ENCODE assay signal across 1 cellular context in the genomic region with DNA sequence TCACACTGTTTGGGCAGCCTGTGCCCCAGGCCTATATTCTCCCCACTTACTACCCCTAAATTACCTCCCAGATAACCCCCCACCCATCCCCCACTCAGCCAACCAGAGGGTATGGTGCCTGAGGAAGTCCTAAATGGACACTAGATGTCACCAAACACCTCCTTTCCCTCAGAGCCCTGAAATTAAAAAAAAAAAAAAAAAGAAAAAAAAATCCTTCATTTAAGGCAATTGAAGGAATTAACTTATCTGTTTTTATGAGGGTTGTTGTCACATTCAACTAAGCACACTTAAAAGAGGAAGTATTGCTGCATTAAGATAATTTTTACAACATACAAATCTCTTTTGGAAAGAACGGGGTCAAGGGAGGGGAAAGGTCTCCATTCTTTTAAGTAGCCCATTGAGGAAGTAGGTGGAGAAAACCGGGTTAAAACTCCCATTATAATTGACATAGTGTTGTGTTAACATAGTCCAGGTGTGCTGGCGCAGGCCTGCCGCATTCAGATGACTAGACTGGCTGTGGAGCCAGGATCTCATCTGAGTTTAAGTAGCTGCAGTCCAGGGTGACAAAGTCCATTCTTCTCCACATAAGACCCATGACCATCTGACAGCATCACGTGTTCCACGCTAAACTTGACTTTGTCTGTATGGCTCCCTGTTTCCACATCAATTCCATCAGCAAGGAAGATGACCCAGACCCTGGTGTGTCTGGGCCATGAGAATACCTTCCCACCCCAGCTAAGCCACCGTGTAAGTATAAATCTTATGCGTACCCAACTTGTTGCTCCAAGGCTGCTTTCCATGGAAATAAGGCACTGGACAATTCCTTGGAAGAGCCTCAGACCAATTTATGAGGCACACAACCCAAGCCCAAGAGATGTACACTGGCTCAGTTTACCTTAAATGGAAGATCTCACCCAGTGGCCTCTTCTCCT.
A peak's percentile ranks its signal among the peaks of the same experiment; 100 is the strongest.
TF ChIP-seq lines count a peak whose summit lies in the region.

No MANE protein-coding gene starts in this region.

TF ChIP-seq in HepG2, 621 proteins besides CTCF, POLR2A, EP300 and RAD21 (continued from another document and continues in another):
- 0 out of 2 replicates have a peak, but pooled peaks have one; percentile 49 for TF ChIP-seq ARNTL (CRISPR knock-in tag; IDR thresholded peaks at IDR 0.05)
- peak; percentile 38; the same call in 1 of the 2 replicates for TF ChIP-seq ZGPAT (CRISPR knock-in tag; IDR thresholded peaks at IDR 0.05)
- peak; percentile 30; the same call in 1 of the 2 replicates for TF ChIP-seq SAP130 (CRISPR knock-in tag; IDR thresholded peaks at IDR 0.05; ENCODE audit: low read depth)
- no peak for TF ChIP-seq SOX5 (CRISPR knock-in tag; IDR thresholded peaks at IDR 0.05; ENCODE audit: borderline replicate concordance)
- TF ChIP-seq KMT2B (CRISPR knock-in tag; IDR thresholded peaks at IDR 0.05), result no peak
- TF ChIP-seq FLYWCH1 (CRISPR knock-in tag; IDR thresholded peaks at IDR 0.05), result no peak
- no peak for TF ChIP-seq IRX3 (CRISPR knock-in tag; IDR thresholded peaks at IDR 0.05; ENCODE audit: borderline replicate concordance, low read depth)
- TF ChIP-seq ZNF350 (CRISPR knock-in tag; IDR thresholded peaks at IDR 0.05; ENCODE audit: borderline replicate concordance, low read depth), result no peak
- TF ChIP-seq ZSCAN9 (CRISPR knock-in tag; IDR thresholded peaks at IDR 0.05; ENCODE audit: borderline replicate concordance), result no peak
- TF ChIP-seq ZNF17 (CRISPR knock-in tag; IDR thresholded peaks at IDR 0.05), result no peak
- TF ChIP-seq HNF1A (IDR thresholded peaks at IDR 0.05; ENCODE audit: low read depth), result no peak
- no peak for TF ChIP-seq HNF1A (CRISPR knock-in tag; IDR thresholded peaks at IDR 0.05; ENCODE audit: borderline replicate concordance)
- TF ChIP-seq ZNF12 (CRISPR knock-in tag; IDR thresholded peaks at IDR 0.05), result no peak
- TF ChIP-seq GZF1 (CRISPR knock-in tag; IDR thresholded peaks at IDR 0.05), result no peak
- no peak for TF ChIP-seq ZNF841 (CRISPR knock-in tag; IDR thresholded peaks at IDR 0.05; ENCODE audit: borderline replicate concordance)
- TF ChIP-seq, protein P1, sequence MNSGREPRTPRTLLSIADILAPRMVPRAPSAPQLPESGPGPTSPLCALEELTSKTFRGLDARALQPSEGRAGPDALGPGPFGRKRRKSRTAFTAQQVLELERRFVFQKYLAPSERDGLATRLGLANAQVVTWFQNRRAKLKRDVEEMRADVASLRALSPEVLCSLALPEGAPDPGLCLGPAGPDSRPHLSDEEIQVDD (CRISPR knock-in tag; IDR thresholded peaks at IDR 0.05; ENCODE audit: borderline replicate concordance), result no peak
- peak; percentile 19; the same call in 1 of the 2 replicates for TF ChIP-seq GATAD2A (CRISPR knock-in tag; IDR thresholded peaks at IDR 0.05)
- peak; percentile 16; the same call in 1 of the 2 replicates for TF ChIP-seq ZNF292 (CRISPR knock-in tag; IDR thresholded peaks at IDR 0.05; ENCODE audit: borderline replicate concordance, low read depth)
- no peak for TF ChIP-seq ZNF468 (CRISPR knock-in tag; IDR thresholded peaks at IDR 0.05)
- TF ChIP-seq PHB2 (IDR thresholded peaks at IDR 0.05; ENCODE audit: partially characterized antibody), result no peak
- no peak for TF ChIP-seq ZNF101 (CRISPR knock-in tag; IDR thresholded peaks at IDR 0.05; ENCODE audit: borderline replicate concordance, low read depth)
- TF ChIP-seq ZFP36L2 (CRISPR knock-in tag; IDR thresholded peaks at IDR 0.05), result no peak
- TF ChIP-seq ZIK1 (CRISPR knock-in tag; IDR thresholded peaks at IDR 0.05; ENCODE audit: borderline replicate concordance, low read depth), result no peak
- no peak for TF ChIP-seq NR2F2 (IDR thresholded peaks at IDR 0.05; ENCODE audit: borderline replicate concordance, low read depth)
- TF ChIP-seq TP53 (CRISPR knock-in tag; conservative IDR thresholded peaks at IDR 0.05), result no peak
- no peak for TF ChIP-seq ZNF121 (CRISPR knock-in tag; IDR thresholded peaks at IDR 0.05)
- TF ChIP-seq ZNF354B (CRISPR knock-in tag; IDR thresholded peaks at IDR 0.05), result no peak
- no peak for TF ChIP-seq MED8 (CRISPR knock-in tag; IDR thresholded peaks at IDR 0.05; ENCODE audit: insufficient replicate concordance)
- TF ChIP-seq, protein P2, sequence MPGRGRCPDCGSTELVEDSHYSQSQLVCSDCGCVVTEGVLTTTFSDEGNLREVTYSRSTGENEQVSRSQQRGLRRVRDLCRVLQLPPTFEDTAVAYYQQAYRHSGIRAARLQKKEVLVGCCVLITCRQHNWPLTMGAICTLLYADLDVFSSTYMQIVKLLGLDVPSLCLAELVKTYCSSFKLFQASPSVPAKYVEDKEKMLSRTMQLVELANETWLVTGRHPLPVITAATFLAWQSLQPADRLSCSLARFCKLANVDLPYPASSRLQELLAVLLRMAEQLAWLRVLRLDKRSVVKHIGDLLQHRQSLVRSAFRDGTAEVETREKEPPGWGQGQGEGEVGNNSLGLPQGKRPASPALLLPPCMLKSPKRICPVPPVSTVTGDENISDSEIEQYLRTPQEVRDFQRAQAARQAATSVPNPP (CRISPR knock-in tag; IDR thresholded peaks at IDR 0.05), result no peak
- no peak for TF ChIP-seq DNMT1 (CRISPR knock-in tag; IDR thresholded peaks at IDR 0.05)
- TF ChIP-seq SOX6 (IDR thresholded peaks at IDR 0.05), result no peak
- peak; percentile 55 for TF ChIP-seq SOX6 (CRISPR knock-in tag; IDR thresholded peaks at IDR 0.05)
- TF ChIP-seq, protein P3, sequence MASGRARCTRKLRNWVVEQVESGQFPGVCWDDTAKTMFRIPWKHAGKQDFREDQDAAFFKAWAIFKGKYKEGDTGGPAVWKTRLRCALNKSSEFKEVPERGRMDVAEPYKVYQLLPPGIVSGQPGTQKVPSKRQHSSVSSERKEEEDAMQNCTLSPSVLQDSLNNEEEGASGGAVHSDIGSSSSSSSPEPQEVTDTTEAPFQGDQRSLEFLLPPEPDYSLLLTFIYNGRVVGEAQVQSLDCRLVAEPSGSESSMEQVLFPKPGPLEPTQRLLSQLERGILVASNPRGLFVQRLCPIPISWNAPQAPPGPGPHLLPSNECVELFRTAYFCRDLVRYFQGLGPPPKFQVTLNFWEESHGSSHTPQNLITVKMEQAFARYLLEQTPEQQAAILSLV (CRISPR knock-in tag; IDR thresholded peaks at IDR 0.05; ENCODE audit: borderline replicate concordance), result no peak
- no peak for TF ChIP-seq ZNF788 (CRISPR knock-in tag; IDR thresholded peaks at IDR 0.05; ENCODE audit: borderline replicate concordance)
- TF ChIP-seq, protein P4, sequence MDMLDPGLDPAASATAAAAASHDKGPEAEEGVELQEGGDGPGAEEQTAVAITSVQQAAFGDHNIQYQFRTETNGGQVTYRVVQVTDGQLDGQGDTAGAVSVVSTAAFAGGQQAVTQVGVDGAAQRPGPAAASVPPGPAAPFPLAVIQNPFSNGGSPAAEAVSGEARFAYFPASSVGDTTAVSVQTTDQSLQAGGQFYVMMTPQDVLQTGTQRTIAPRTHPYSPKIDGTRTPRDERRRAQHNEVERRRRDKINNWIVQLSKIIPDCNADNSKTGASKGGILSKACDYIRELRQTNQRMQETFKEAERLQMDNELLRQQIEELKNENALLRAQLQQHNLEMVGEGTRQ (IDR thresholded peaks at IDR 0.05; ENCODE audit: low read depth, low read length), result peak; percentile 93
- TF ChIP-seq, protein P4 (CRISPR knock-in tag; IDR thresholded peaks at IDR 0.05; ENCODE audit: borderline replicate concordance), result peak; percentile 91; the same call in 1 of the 2 replicates
- TF ChIP-seq CEBPG (CRISPR knock-in tag; IDR thresholded peaks at IDR 0.05), result no peak
- TF ChIP-seq TGIF2 (CRISPR knock-in tag; IDR thresholded peaks at IDR 0.05), result no peak
- peak; percentile 36; the same call in 1 of the 2 replicates for TF ChIP-seq BCL6 (CRISPR knock-in tag; IDR thresholded peaks at IDR 0.05)
- no peak for TF ChIP-seq ZNF891 (CRISPR knock-in tag; IDR thresholded peaks at IDR 0.05)
- TF ChIP-seq ZNF781 (CRISPR knock-in tag; IDR thresholded peaks at IDR 0.05; ENCODE audit: borderline replicate concordance, not compliant biosample characterization), result no peak
- TF ChIP-seq ARID2 (CRISPR knock-in tag; IDR thresholded peaks at IDR 0.05; ENCODE audit: borderline replicate concordance), result no peak
- no peak for TF ChIP-seq ZNF564 (CRISPR knock-in tag; IDR thresholded peaks at IDR 0.05)
- TF ChIP-seq, protein P5, sequence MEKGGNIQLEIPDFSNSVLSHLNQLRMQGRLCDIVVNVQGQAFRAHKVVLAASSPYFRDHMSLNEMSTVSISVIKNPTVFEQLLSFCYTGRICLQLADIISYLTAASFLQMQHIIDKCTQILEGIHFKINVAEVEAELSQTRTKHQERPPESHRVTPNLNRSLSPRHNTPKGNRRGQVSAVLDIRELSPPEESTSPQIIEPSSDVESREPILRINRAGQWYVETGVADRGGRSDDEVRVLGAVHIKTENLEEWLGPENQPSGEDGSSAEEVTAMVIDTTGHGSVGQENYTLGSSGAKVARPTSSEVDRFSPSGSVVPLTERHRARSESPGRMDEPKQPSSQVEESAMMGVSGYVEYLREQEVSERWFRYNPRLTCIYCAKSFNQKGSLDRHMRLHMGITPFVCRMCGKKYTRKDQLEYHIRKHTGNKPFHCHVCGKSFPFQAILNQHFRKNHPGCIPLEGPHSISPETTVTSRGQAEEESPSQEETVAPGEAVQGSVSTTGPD (CRISPR knock-in tag; IDR thresholded peaks at IDR 0.05), result no peak
- TF ChIP-seq SIN3B (IDR thresholded peaks at IDR 0.05; ENCODE audit: low read length), result no peak
- no peak for TF ChIP-seq ZSCAN20 (CRISPR knock-in tag; IDR thresholded peaks at IDR 0.05; ENCODE audit: borderline replicate concordance)
- TF ChIP-seq SMARCC2 (IDR thresholded peaks at IDR 0.05), result no peak
